8 cellular contexts compared by ENCODE assay signal in the genomic region with DNA sequence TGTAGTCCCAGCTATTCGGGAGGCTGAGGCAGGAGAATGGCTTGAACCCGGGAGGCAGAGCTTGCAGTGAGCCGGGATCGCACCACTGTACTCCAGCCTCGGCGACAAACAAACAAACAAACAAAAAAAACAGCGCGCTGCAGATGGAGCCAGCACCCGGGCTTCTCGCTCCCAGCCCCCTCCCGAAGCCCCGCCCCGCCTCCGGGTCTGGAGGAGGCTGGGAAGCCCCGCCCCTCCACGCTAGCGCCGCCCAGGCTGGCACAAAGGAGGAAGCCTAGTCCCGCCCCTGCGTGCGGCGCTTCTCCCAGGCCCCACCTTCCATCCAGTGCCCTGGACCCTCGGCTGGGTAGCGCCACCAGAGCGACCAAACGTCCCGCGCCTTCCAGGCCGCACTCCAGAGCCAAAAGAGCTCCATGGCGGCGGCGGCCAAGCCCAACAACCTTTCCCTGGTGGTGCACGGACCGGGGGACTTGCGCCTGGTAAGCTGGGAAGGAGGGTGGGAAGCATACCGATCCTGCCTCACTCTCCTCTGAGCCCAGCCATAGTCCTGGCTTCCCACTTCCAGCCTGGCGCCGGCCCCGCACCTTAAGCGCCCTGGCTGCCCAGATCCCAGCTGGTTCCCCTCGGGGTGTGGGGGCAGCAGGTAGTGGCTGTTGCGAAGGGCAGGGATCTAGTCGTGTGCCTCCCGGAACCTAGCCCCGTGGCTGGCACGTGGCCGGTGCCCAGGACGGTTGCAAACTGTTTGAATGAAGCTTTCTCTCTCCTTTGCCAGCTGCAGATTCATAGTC. TPM values are rescaled to one million over a fixed set of nuclear protein-coding genes. Genes with fewer than 3 reads are reported as not detected.
DNase-seq lines count a peak whose midpoint lies in the region; ATAC-seq, FAIRE-seq and TF ChIP-seq lines count a peak whose summit lies in the region.

SORD (plus strand) TSS at position 325 of the 788 bp plus-strand sequence; CDS start at position 414, 89 bp downstream.

- H4K20me1 ChIP-seq in astrocyte (ENCODE audit: insufficient read depth, low read length), result no peaks in the 10 kb centered on the region

- H3K4me1 Mint-ChIP-seq in T-helper 2 cell treated with Interferon-gamma antibody and Interleukin-4, amounts not matched to agents 5 μg/mL and 100 μg/mL, for 36 hours (ENCODE audit: low read depth), result peaks cover 8% of the 10 kb centered on the region
- peaks cover 3% of the 10 kb centered on the region for H3K4me1 Mint-ChIP-seq in astrocyte (ENCODE audit: low read depth, unreplicated experiment)

- H3K4me1 ChIP-seq in astrocyte (ENCODE audit: insufficient read depth, low read length) (peaks cover 10% of the 10 kb centered on the region), rectal smooth muscle tissue (ENCODE audit: control insufficient read depth, insufficient read depth, low read length) (peaks cover 5% of the 10 kb centered on the region), aorta (ENCODE audit: control insufficient read depth in 1 of 2, insufficient read depth in 2 of 2, low read length in 2 of 2) (no peaks in the 10 kb centered on the region)

- H3K9ac ChIP-seq in astrocyte (ENCODE audit: low read length) (peak within 1 kb of the TSS; percentile 86), rectal smooth muscle tissue (ENCODE audit: low read length) (peak within 1 kb of the TSS; percentile 34)

- peaks cover 19% of the 10 kb centered on the region for H3K27me3 Mint-ChIP-seq in T-helper 2 cell treated with Interferon-gamma antibody and Interleukin-4, amounts not matched to agents 5 μg/mL and 100 μg/mL, for 36 hours (ENCODE audit: low read depth)
- peaks cover 19% of the 10 kb centered on the region for H3K27me3 Mint-ChIP-seq in astrocyte (ENCODE audit: low read depth, unreplicated experiment)

- FAIRE-seq in astrocyte (lab: Jason Lieb, UNC), result no peak

- intact Hi-C loops in aorta (cut with DNase I), result no loop called here

- DNase-seq in NCI-H1694 treated with DMSO at 0.1 percent for 48 hours (lab: John Stamatoyannopoulos, UW), result peak; percentile 65
- DNase-seq in T-helper 2 cell treated with Interferon-gamma antibody and Interleukin-4, amounts not matched to agents 5 μg/mL and 100 μg/mL, for 36 hours (ENCODE audit: low spot score), result peak; percentile 89
- DNase-seq in astrocyte (ENCODE audit: low read depth), result peak; percentile 60
- peak; percentile 92 for DNase-seq in hepatic stellate cell (ENCODE audit: low spot score)
- peak; percentile 96 to 98 for DNase-seq in aorta

- peak within 1 kb of the TSS; percentile 84 for H3K4me3 Mint-ChIP-seq in T-helper 2 cell treated with Interferon-gamma antibody and Interleukin-4, amounts not matched to agents 5 μg/mL and 100 μg/mL, for 36 hours
- peak within 1 kb of the TSS; percentile 89 for H3K4me3 Mint-ChIP-seq in astrocyte (ENCODE audit: unreplicated experiment)

- H3K4me3 ChIP-seq in astrocyte (ENCODE audit: insufficient read depth, low read depth, low read length) (peak within 1 kb of the TSS; percentile 79), rectal smooth muscle tissue (ENCODE audit: low read length) (peak within 1 kb of the TSS; percentile 94), aorta (ENCODE audit: low read length in 2 of 2) (peak within 1 kb of the TSS; percentile 52 to 76)

- H3K4me2 ChIP-seq in astrocyte (ENCODE audit: low read length), result peak within 1 kb of the TSS; percentile 96

- H2AFZ ChIP-seq in astrocyte (ENCODE audit: low read depth, low read length), result peak within 1 kb of the TSS; percentile 100

- peak within 1 kb of the TSS; percentile 69 for H3K27ac Mint-ChIP-seq in T-helper 2 cell treated with Interferon-gamma antibody and Interleukin-4, amounts not matched to agents 5 μg/mL and 100 μg/mL, for 36 hours
- H3K27ac Mint-ChIP-seq in astrocyte (ENCODE audit: unreplicated experiment), result peak within 1 kb of the TSS; percentile 34

- no peak for TF ChIP-seq CTCF in astrocyte (IDR thresholded peaks at IDR 0.05; ENCODE audit: insufficient read depth, low read depth, low read length)

- H3K36me3 ChIP-seq in astrocyte (ENCODE audit: insufficient read depth, low read length) (no peaks in the 10 kb centered on the region), rectal smooth muscle tissue (ENCODE audit: control insufficient read depth, insufficient read depth, low read length) (no peaks in the 10 kb centered on the region), aorta (ENCODE audit: control insufficient read depth in 1 of 2, insufficient read depth in 2 of 2, low read length in 1 of 2) (no peaks in the 10 kb centered on the region)

- no peaks in the 10 kb centered on the region for H3K79me2 ChIP-seq in astrocyte (ENCODE audit: insufficient read depth, low read length)

- H3K27me3 ChIP-seq in astrocyte (ENCODE audit: insufficient read depth, low read length) (no peaks in the 10 kb centered on the region), rectal smooth muscle tissue (ENCODE audit: control insufficient read depth, insufficient read depth, low read length) (no peaks in the 10 kb centered on the region), aorta (ENCODE audit: control insufficient read depth in 1 of 2, insufficient read depth in 2 of 2, low read length in 1 of 2) (no peaks in the 10 kb centered on the region)

- H3K9me3 ChIP-seq in astrocyte (ENCODE audit: insufficient read depth, low read depth, low read length), result no peaks in the 10 kb centered on the region
- no peaks in the 10 kb centered on the region for H3K9me3 ChIP-seq in aorta (ENCODE audit: control insufficient read depth, low read length)

- no peaks in the 10 kb centered on the region for H3K9me3 Mint-ChIP-seq in T-helper 2 cell treated with Interferon-gamma antibody and Interleukin-4, amounts not matched to agents 5 μg/mL and 100 μg/mL, for 36 hours
- H3K9me3 Mint-ChIP-seq in astrocyte (ENCODE audit: unreplicated experiment), result peaks cover 2% of the 10 kb centered on the region

- no peaks in the 10 kb centered on the region for H3K36me3 Mint-ChIP-seq in T-helper 2 cell treated with Interferon-gamma antibody and Interleukin-4, amounts not matched to agents 5 μg/mL and 100 μg/mL, for 36 hours (ENCODE audit: low read depth)
- H3K36me3 Mint-ChIP-seq in astrocyte (ENCODE audit: low read depth, unreplicated experiment), result peaks cover 3% of the 10 kb centered on the region

- peak; percentile 69 for ATAC-seq in GM18499 (IDR thresholded peaks at IDR 0.05; ENCODE audit: insufficient read depth, unreplicated experiment)
- peak; percentile 96 for ATAC-seq in HG02885 (IDR thresholded peaks at IDR 0.05; ENCODE audit: poor library complexity, unreplicated experiment)
- peak; percentile 99 for ATAC-seq in aorta (ENCODE audit: low FRiP score)

- 1% methylated on average over 47 to 48 of the region's 48 CpGs for WGBS in aorta, 2 donors

- peak within 1 kb of the TSS; percentile 46 for H3K27ac ChIP-seq in astrocyte (ENCODE audit: low read depth, low read length)
- peak within 1 kb of the TSS; percentile 65 for H3K27ac ChIP-seq in rectal smooth muscle tissue (ENCODE audit: low read depth, low read length)
- peak within 1 kb of the TSS in 1 of 2 donors; percentile 30 for H3K27ac ChIP-seq in aorta (ENCODE audit: low read depth in 1 of 2, low read length in 2 of 2)

RNA-seq across cellular contexts. Expression of gene SORD, which starts in this region (rescaled TPM):
- total RNA-seq in astrocyte (25.1 and 26.2 TPM in 2 replicates), aorta (1 to 10 TPM; 6.7 to 6.8 TPM)
- 1 to 10 TPM; 5.7 to 7.1 TPM for polyA plus RNA-seq in aorta
